ENCODE assay signal across 9 cellular contexts in genomic region chr14:24329736-24330135, GRCh38. TPM values are rescaled to one million over a fixed set of nuclear protein-coding genes. Genes with fewer than 3 reads are reported as not detected.
DNase-seq lines count a peak whose midpoint lies in the region; ATAC-seq and TF ChIP-seq lines count a peak whose summit lies in the region.
"Had no signal": no experiment of that assay in that cellular context is flagged by ENCODE, and none has a peak within 500 bp of the region (broad histone marks: within the 10 kb centered on the region; RNA-seq: fewer than 3 reads in every experiment).

No MANE protein-coding gene starts in this region.

- no peaks in the 10 kb centered on the region for H3K9me3 ChIP-seq in lower lobe of right lung
- H3K9me3 ChIP-seq in upper lobe of right lung: no peaks in the 10 kb centered on the region

- H3K27ac ChIP-seq in lower lobe of right lung: peak overlapping the region; percentile 60
- H3K27ac ChIP-seq in upper lobe of right lung: peak overlapping the region; percentile 51

- peak; percentile 44 for DNase-seq in stimulated activated CD4-positive, alpha-beta T cell treated with anti-CD3 and anti-CD28 coated beads, Interleukin-1b, Interleukin-23, amount 100 ng/mL, for 48 hours
- no peak for DNase-seq in stimulated activated CD4-positive, alpha-beta T cell treated with anti-CD3 and anti-CD28 coated beads, Interleukin-4, amount 100 ng/mL, for 1 hour
- DNase-seq in activated T-cell treated with anti-CD3 and anti-CD28 coated beads, Interleukin-2, amount 50 U/mL, for 48 hours: peak; percentile 66 to 74
- DNase-seq in lower lobe of right lung (peak; percentile 91), upper lobe of right lung (peak; percentile 89), NCI-H2081 (lab: John Stamatoyannopoulos, UW) (no peak), HK-2 (ENCODE audit: unreplicated experiment) (no peak), HCEC 1CT (no peak)

- no peak overlapping the region for H3K4me3 ChIP-seq in lower lobe of right lung
- H3K4me3 ChIP-seq in upper lobe of right lung: no peak overlapping the region

- H3K4me1 ChIP-seq in lower lobe of right lung: peaks cover 66% of the 10 kb centered on the region
- peaks cover 59% of the 10 kb centered on the region for H3K4me1 ChIP-seq in upper lobe of right lung

- H3K36me3 ChIP-seq in lower lobe of right lung (peaks cover 12% of the 10 kb centered on the region), upper lobe of right lung (no peaks in the 10 kb centered on the region)

- H3K27me3 ChIP-seq in lower lobe of right lung (ENCODE audit: low read depth): peaks cover 6% of the 10 kb centered on the region
- peaks cover 7% of the 10 kb centered on the region for H3K27me3 ChIP-seq in upper lobe of right lung

- intact Hi-C loops in lower lobe of right lung (cut with DNase I): loop anchor here (5.0 kb wide), 1 partner anchor 108 kb away; no protein-coding TSS in a partner anchor
- intact Hi-C loops in upper lobe of right lung (cut with DNase I): loop anchor here (5.0 kb wide), 1 partner anchor 103 kb away; no protein-coding TSS in a partner anchor

- TF ChIP-seq CTCF in lower lobe of right lung (IDR thresholded peaks at IDR 0.05) (no peak), upper lobe of right lung (IDR thresholded peaks at IDR 0.05) (no peak)

- ATAC-seq in lower lobe of right lung (peak; percentile 31 to 65), upper lobe of right lung (peak; percentile 70)

RNA-seq across cellular contexts. Expression of gene ADCY4, which starts 5.1 kb away (rescaled TPM):
- total RNA-seq in lower lobe of right lung (42.7 TPM), upper lobe of right lung (54.5 TPM)

RNA-seq across cellular contexts. Expression of gene RIPK3, which starts 10.1 kb away (rescaled TPM):
- 27.9 TPM for total RNA-seq in lower lobe of right lung
- total RNA-seq in upper lobe of right lung: 23.4 TPM
- total RNA-seq: NCI-H460 had no signal

RNA-seq across cellular contexts. Expression of gene LTB4R, which starts 18.4 kb away (rescaled TPM):
- total RNA-seq in lower lobe of right lung (14.1 TPM), upper lobe of right lung (9.8 TPM)

RNA-seq across cellular contexts. Expression of gene LTB4R2, which starts 19.8 kb away (rescaled TPM):
- total RNA-seq in lower lobe of right lung: 5.9 TPM
- 6.4 TPM for total RNA-seq in upper lobe of right lung

RNA-seq across cellular contexts. Expression of gene CIDEB, which starts 22.0 kb away (rescaled TPM):
- 16.4 TPM for total RNA-seq in lower lobe of right lung
- total RNA-seq in upper lobe of right lung: 18.8 TPM
- total RNA-seq: NCI-H460 had no signal

Comparison
In these comparisons a context has a peak if more than half of its experiments do, and no peak if none do; other contexts are left out.
1. DNase-seq: peak in stimulated activated CD4-positive, alpha-beta T cell treated with anti-CD3 and anti-CD28 coated beads, Interleukin-1b, Interleukin-23, amount 100 ng/mL, for 48 hours (single experiment), activated T-cell treated with anti-CD3 and anti-CD28 coated beads, Interleukin-2, amount 50 U/mL, for 48 hours (2 of 2), lower lobe of right lung (single experiment) and upper lobe of right lung (single experiment); none in stimulated activated CD4-positive, alpha-beta T cell treated with anti-CD3 and anti-CD28 coated beads, Interleukin-4, amount 100 ng/mL, for 1 hour (single experiment), NCI-H2081 (0 of 2), HK-2 (single experiment) and HCEC 1CT (single experiment).